Comparison of ENCODE assay signal across 13 cellular contexts in the genomic region with DNA sequence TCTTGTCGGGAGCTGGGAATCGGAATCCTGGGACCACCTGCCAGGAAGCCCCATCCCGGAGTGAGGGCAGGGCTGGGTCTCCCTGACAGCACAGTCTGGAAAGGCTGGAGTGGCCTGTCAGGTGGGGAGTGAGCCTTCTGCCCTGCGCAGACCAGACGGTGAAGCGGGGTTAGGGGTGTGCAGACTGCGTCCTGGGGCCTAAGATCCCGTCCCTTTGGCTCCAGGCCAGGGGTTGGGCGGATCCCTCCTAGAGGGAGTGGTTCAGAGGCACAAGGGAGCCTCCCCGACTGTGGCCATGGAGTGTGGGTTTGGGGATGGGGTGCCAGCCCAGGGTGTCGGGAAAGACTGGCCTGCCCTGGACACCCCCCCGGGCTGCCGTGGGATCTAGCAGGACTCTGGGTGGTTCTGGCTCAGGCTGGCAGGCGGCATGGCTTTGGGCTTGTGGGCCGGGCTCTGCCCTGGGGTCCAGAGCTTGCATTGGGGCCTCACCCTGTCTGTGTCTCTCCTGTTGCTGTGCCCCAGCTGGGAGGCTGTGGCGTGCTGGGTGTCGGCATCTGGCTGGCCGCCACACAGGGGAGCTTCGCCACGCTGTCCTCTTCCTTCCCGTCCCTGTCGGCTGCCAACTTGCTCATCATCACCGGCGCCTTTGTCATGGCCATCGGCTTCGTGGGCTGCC. TPM values are rescaled to one million over a fixed set of nuclear protein-coding genes. Genes with fewer than 3 reads are reported as not detected.
DNase-seq lines count a peak whose midpoint lies in the region; ATAC-seq, FAIRE-seq and TF ChIP-seq lines count a peak whose summit lies in the region.
"Had no signal": no experiment of that assay in that cellular context is flagged by ENCODE, and none has a peak within 500 bp of the region (broad histone marks: within the 10 kb centered on the region; RNA-seq: fewer than 3 reads in every experiment).

No MANE protein-coding gene starts in this region.

- H3K4me1 Mint-ChIP-seq in glutamatergic neuron (ENCODE audit: low read depth, unreplicated experiment), result peaks cover 18% of the 10 kb centered on the region
- H3K4me1 Mint-ChIP-seq in natural killer cell, result peaks cover 0 to 5% of the 10 kb centered on the region in 2 donors
- H3K4me1 Mint-ChIP-seq: activated CD4-positive, alpha-beta memory T cell treated with anti-CD3 and anti-CD28 coated beads, Interleukin-2, amount 10 ng/mL, durations not matched to agents 7 days and 5 days had no signal

- no peaks in the 10 kb centered on the region for H3K9me3 ChIP-seq in psoas muscle
- H3K9me3 ChIP-seq: HAP-1 had no signal

- WGBS in psoas muscle, 3 donors, result 38 to 47% (median 38%) methylated on average over 25 to 26 of the region's 26 CpGs
- WGBS in lower leg skin, 2 donors, result 41 to 66% methylated on average over 13 to 24 of the region's 26 CpGs

- no peak for FAIRE-seq in GM19239 (lab: Jason Lieb, UNC)

- H3K36me3 Mint-ChIP-seq in glutamatergic neuron (ENCODE audit: unreplicated experiment), result no peaks in the 10 kb centered on the region
- H3K36me3 Mint-ChIP-seq in natural killer cell, result no peaks in the 10 kb centered on the region

- no peak overlapping the region for H3K27ac ChIP-seq in psoas muscle

- TF ChIP-seq CTCF in glutamatergic neuron (IDR thresholded peaks at IDR 0.05; ENCODE audit: partially characterized antibody, unreplicated experiment) (no peak), psoas muscle (IDR thresholded peaks at IDR 0.05) (no peak), natural killer cell (IDR thresholded peaks at IDR 0.05) (no peak), lower leg skin (IDR thresholded peaks at IDR 0.05) (no peak)

- H3K9me3 Mint-ChIP-seq in glutamatergic neuron (ENCODE audit: unreplicated experiment) (peaks cover 7% of the 10 kb centered on the region), natural killer cell (no peaks in the 10 kb centered on the region)
- H3K9me3 Mint-ChIP-seq: activated CD4-positive, alpha-beta memory T cell treated with anti-CD3 and anti-CD28 coated beads, Interleukin-2, amount 10 ng/mL, durations not matched to agents 7 days and 5 days had no signal

- ATAC-seq in psoas muscle (peak; percentile 11 to 37 (median 27)), natural killer cell (no peak), GM18909 (IDR thresholded peaks at IDR 0.05; ENCODE audit: poor library complexity, unreplicated experiment) (no peak)

- TF ChIP-seq POLR2A in lower leg skin (IDR thresholded peaks at IDR 0.05), result no peak

- H3K27me3 ChIP-seq in H7 (ENCODE audit: control insufficient read depth, insufficient read depth, low read length) (no peaks in the 10 kb centered on the region), psoas muscle (ENCODE audit: insufficient read depth in 3 of 3, low read length in 2 of 3) (no peaks in the 10 kb centered on the region)
- H3K27me3 ChIP-seq: cardiac muscle cell had no signal

- H3K4me3 ChIP-seq in H7 (ENCODE audit: insufficient read depth, low read depth, low read length), result peak overlapping the region; percentile 23; the same call in 1 of the 2 replicates
- no peak overlapping the region for H3K4me3 ChIP-seq in psoas muscle
- H3K4me3 ChIP-seq in lower leg skin (ENCODE audit: low read depth, poor library complexity, severe bottlenecking), result no peak overlapping the region
- H3K4me3 ChIP-seq: cardiac muscle cell, HAP-1 had no signal

- intact Hi-C loops in psoas muscle (cut with DNase I) (no loop called here), natural killer cell (cut with micrococcal nuclease) (no loop called here), lower leg skin (cut with DNase I; ENCODE audit: low total_unique reads) (no loop called here)

- H3K27ac Mint-ChIP-seq in glutamatergic neuron (ENCODE audit: unreplicated experiment) (peak overlapping the region; percentile 62), natural killer cell (no peak overlapping the region)
- H3K27ac Mint-ChIP-seq: activated CD4-positive, alpha-beta memory T cell treated with anti-CD3 and anti-CD28 coated beads, Interleukin-2, amount 10 ng/mL, durations not matched to agents 7 days and 5 days had no signal

- peaks cover 15% of the 10 kb centered on the region for H3K27me3 Mint-ChIP-seq in glutamatergic neuron (ENCODE audit: unreplicated experiment)
- no peaks in the 10 kb centered on the region for H3K27me3 Mint-ChIP-seq in natural killer cell (ENCODE audit: low read depth in 2 of 2)
- H3K27me3 Mint-ChIP-seq: activated CD4-positive, alpha-beta memory T cell treated with anti-CD3 and anti-CD28 coated beads, Interleukin-2, amount 10 ng/mL, durations not matched to agents 7 days and 5 days had no signal

- H3K4me1 ChIP-seq in psoas muscle, result peaks cover 4% of the 10 kb centered on the region

- H3K36me3 ChIP-seq in H7 (replicated peaks; ENCODE audit: control insufficient read depth, insufficient read depth, low read length) (no peaks in the 10 kb centered on the region), psoas muscle (ENCODE audit: insufficient read depth in 1 of 2, low read depth in 1 of 2) (peaks cover 0 to 39% of the 10 kb centered on the region in 2 donors)

- H3K4me3 Mint-ChIP-seq in glutamatergic neuron (ENCODE audit: unreplicated experiment) (peak overlapping the region; percentile 67), natural killer cell (no peak overlapping the region)
- H3K4me3 Mint-ChIP-seq: activated CD4-positive, alpha-beta memory T cell treated with anti-CD3 and anti-CD28 coated beads, Interleukin-2, amount 10 ng/mL, durations not matched to agents 7 days and 5 days had no signal

- DNase-seq in H7, result peak; percentile 94
- peak; percentile 32 to 71 for DNase-seq in NCI-H526 (lab: John Stamatoyannopoulos, UW)
- peak; percentile 68 for DNase-seq in glutamatergic neuron
- no peak for DNase-seq in psoas muscle
- DNase-seq in GM19239 (ENCODE audit: insufficient read length, low spot score), result no peak
- DNase-seq in natural killer cell, result no peak
- DNase-seq in lower leg skin (ENCODE audit: low spot score in 2 of 2), result no peak
- DNase-seq: activated CD4-positive, alpha-beta memory T cell treated with anti-CD3 and anti-CD28 coated beads, Interleukin-2, amount 10 ng/mL, durations not matched to agents 7 days and 5 days; KBM-7; NCI-H1694 treated with DMSO at 0.1 percent for 48 hours had no signal

RNA-seq across cellular contexts. Expression of a gene that starts 19.5 kb away (rescaled TPM):
- total RNA-seq in H7 (2014; rRNA removed; shearing (Covaris generic)), result 101 and 117 TPM in 2 replicates
- total RNA-seq in glutamatergic neuron (ENCODE audit: unreplicated experiment) (82.5 TPM), psoas muscle (10 to 100 TPM; 13.9 to 22.1 (median 16.8) TPM), natural killer cell (10 to 100 TPM; 11.2 to 18.6 (median 14.6) TPM), lower leg skin (10 to 100 TPM; 57.3 to 88.3 (median 70.7) TPM)
- 10 to 100 TPM; 11.4 to 38.5 (median 25.1) TPM for polyA plus RNA-seq in psoas muscle

RNA-seq across cellular contexts. Expression of a gene that starts 19.8 kb away (rescaled TPM):
- 96.1 and 135 TPM in 2 replicates for total RNA-seq in H7 (2014; rRNA removed; shearing (Covaris generic))
- total RNA-seq in glutamatergic neuron (ENCODE audit: unreplicated experiment) (106 TPM), psoas muscle (100 to 1,000 TPM; 113 to 205 (median 156) TPM), natural killer cell (10 to 100 TPM; 48.2 to 63.8 (median 61.2) TPM), lower leg skin (10 to 100 TPM; 39.1 to 61.2 (median 51.4) TPM)
- 100 to 1,000 TPM; 114 to 178 (median 176) TPM for polyA plus RNA-seq in psoas muscle

RNA-seq across cellular contexts. Expression of a gene that starts 29.4 kb away (rescaled TPM):
- 175 and 190 TPM in 2 replicates for total RNA-seq in H7 (2014; rRNA removed; shearing (Covaris generic))
- 346 TPM for total RNA-seq in glutamatergic neuron (ENCODE audit: unreplicated experiment)
- 100 to 1,000 TPM; 149 to 175 (median 161) TPM for total RNA-seq in psoas muscle
- 100 to 1,000 TPM; 158 to 358 (median 224) TPM for polyA plus RNA-seq in psoas muscle
- total RNA-seq in natural killer cell, result 10 to 100 TPM; 40.9 to 68.3 (median 52.9) TPM
- 100 to 1,000 TPM; 124 to 186 (median 157) TPM for total RNA-seq in lower leg skin

RNA-seq across cellular contexts. Expression of a gene that starts 34.4 kb away (rescaled TPM):
- 20.2 and 35.8 TPM in 2 replicates for total RNA-seq in H7 (2014; rRNA removed; shearing (Covaris generic))
- total RNA-seq in glutamatergic neuron (ENCODE audit: unreplicated experiment) (19.7 TPM), psoas muscle (1 to 10 TPM; 2.4 to 8.9 (median 4.1) TPM), natural killer cell (10 to 100 TPM in 1 of 3 donors, 1 to 10 TPM in 2; 3.4 to 10.1 (median 3.8) TPM), lower leg skin (10 to 100 TPM; 14.5 to 47.9 (median 32.3) TPM)
- polyA plus RNA-seq in psoas muscle, result 1 to 10 TPM; 1.9 to 6.4 (median 2.8) TPM

RNA-seq across cellular contexts. Expression of a gene that starts 43.5 kb away (rescaled TPM):
- 15.7 and 28.7 TPM in 2 replicates for total RNA-seq in H7 (2014; rRNA removed; shearing (Covaris generic))
- total RNA-seq in glutamatergic neuron (ENCODE audit: unreplicated experiment) (32.3 TPM), psoas muscle (100 to 1,000 TPM; 125 to 247 (median 175) TPM), natural killer cell (100 to 1,000 TPM; 184 to 218 (median 201) TPM), lower leg skin (10 to 100 TPM; 55.5 to 99.7 (median 72.4) TPM)
- polyA plus RNA-seq in psoas muscle, result 10 to 100 TPM; 64.8 to 87.9 (median 83.8) TPM

Comparison
In these comparisons a context has a peak if more than half of its experiments do, and no peak if none do; other contexts are left out.
1. DNase-seq: peak in H7 (single experiment), NCI-H526 (2 of 2) and glutamatergic neuron (single experiment); none in psoas muscle (0 of 2), GM19239 (single experiment), natural killer cell (single experiment) and lower leg skin (0 of 2).
2. ATAC-seq: peak in psoas muscle (4 of 4); none in natural killer cell (0 of 3) and GM18909 (single experiment).